35 cellular contexts compared by ENCODE assay signal in genomic region chr7:158546626-158547025, GRCh38. TPM values are rescaled to one million over a fixed set of nuclear protein-coding genes. Genes with fewer than 3 reads are reported as not detected.
"Had no signal": no experiment of that assay in that cellular context is flagged by ENCODE, and none has a peak within 500 bp of the region (broad histone marks: within the 10 kb centered on the region; RNA-seq: fewer than 3 reads in every experiment).

No MANE protein-coding gene starts in this region.

- H3K36me3 Mint-ChIP-seq: activated CD8-positive, alpha-beta memory T cell treated with anti-CD3 and anti-CD28 coated beads, Interleukin-2, amount 10 ng/mL, durations not matched to agents 7 days and 5 days; activated naive CD4-positive, alpha-beta T cell treated with anti-CD3 and anti-CD28 coated beads, Interleukin-2, amount 10 ng/mL, durations not matched to agents 7 days and 5 days; activated naive CD4-positive, alpha-beta T cell treated with anti-CD3 and anti-CD28 coated beads, Interleukin-2, amount 50 U/mL, for 72 hours; activated naive CD8-positive, alpha-beta T cell treated with anti-CD3 and anti-CD28 coated beads, Interleukin-2, amount 10 ng/mL, durations not matched to agents 7 days and 5 days; T-cell had no signal

- H3K27me3 Mint-ChIP-seq: activated B cell treated with CpG ODN at 0.5 μM for 24 hours; activated CD8-positive, alpha-beta memory T cell treated with anti-CD3 and anti-CD28 coated beads, Interleukin-2, amount 10 ng/mL, durations not matched to agents 7 days and 5 days; activated naive CD8-positive, alpha-beta T cell treated with anti-CD3 and anti-CD28 coated beads, Interleukin-2, amount 10 ng/mL, durations not matched to agents 7 days and 5 days; central memory CD8-positive, alpha-beta T cell had no signal

- H3K27ac ChIP-seq: ascending aorta, brain microvascular endothelial cell, esophagus squamous epithelium, gastroesophageal sphincter, heart right ventricle, WERI-Rb-1 had no signal

- H3K27ac Mint-ChIP-seq: activated B cell treated with CpG ODN at 0.5 μM for 24 hours; activated CD8-positive, alpha-beta memory T cell treated with anti-CD3 and anti-CD28 coated beads, Interleukin-2, amount 10 ng/mL, durations not matched to agents 7 days and 5 days; activated CD8-positive, alpha-beta T cell treated with anti-CD3 and anti-CD28 coated beads, Interleukin-2, amount 10 ng/mL, durations not matched to agents 7 days and 5 days; activated naive CD4-positive, alpha-beta T cell treated with anti-CD3 and anti-CD28 coated beads, Interleukin-2, amount 10 ng/mL, durations not matched to agents 7 days and 5 days; activated naive CD4-positive, alpha-beta T cell treated with anti-CD3 and anti-CD28 coated beads, Interleukin-2, amount 50 U/mL, for 72 hours; activated naive CD8-positive, alpha-beta T cell treated with anti-CD3 and anti-CD28 coated beads, Interleukin-2, amount 10 ng/mL, durations not matched to agents 7 days and 5 days; effector memory CD8-positive, alpha-beta T cell; T-cell; T-helper 1 cell treated with Interleukin-12 subunit alpha and Interleukin-12 subunit beta and Interleukin-4 antibody, amounts not matched to agents 30 μg/mL and 1 μg/mL, for 36 hours; T-helper 2 cell treated with Interferon-gamma antibody and Interleukin-4, amounts not matched to agents 5 μg/mL and 100 μg/mL, for 36 hours had no signal

- H3K4me1 Mint-ChIP-seq: activated CD8-positive, alpha-beta memory T cell treated with anti-CD3 and anti-CD28 coated beads, Interleukin-2, amount 10 ng/mL, durations not matched to agents 7 days and 5 days; activated naive CD4-positive, alpha-beta T cell treated with anti-CD3 and anti-CD28 coated beads, Interleukin-2, amount 10 ng/mL, durations not matched to agents 7 days and 5 days; activated naive CD8-positive, alpha-beta T cell treated with anti-CD3 and anti-CD28 coated beads, Interleukin-2, amount 10 ng/mL, durations not matched to agents 7 days and 5 days; central memory CD8-positive, alpha-beta T cell had no signal

- H3K4me3 Mint-ChIP-seq: activated B cell treated with CpG ODN at 0.5 μM for 24 hours; activated CD8-positive, alpha-beta memory T cell treated with anti-CD3 and anti-CD28 coated beads, Interleukin-2, amount 10 ng/mL, durations not matched to agents 7 days and 5 days; activated CD8-positive, alpha-beta T cell treated with anti-CD3 and anti-CD28 coated beads, Interleukin-2, amount 10 ng/mL, durations not matched to agents 7 days and 5 days; activated naive CD4-positive, alpha-beta T cell treated with anti-CD3 and anti-CD28 coated beads, Interleukin-2, amount 10 ng/mL, durations not matched to agents 7 days and 5 days; activated naive CD8-positive, alpha-beta T cell treated with anti-CD3 and anti-CD28 coated beads, Interleukin-2, amount 10 ng/mL, durations not matched to agents 7 days and 5 days; central memory CD8-positive, alpha-beta T cell; effector memory CD8-positive, alpha-beta T cell; T-cell; T-helper 1 cell treated with Interleukin-12 subunit alpha and Interleukin-12 subunit beta and Interleukin-4 antibody, amounts not matched to agents 30 μg/mL and 1 μg/mL, for 36 hours; T-helper 2 cell treated with Interferon-gamma antibody and Interleukin-4, amounts not matched to agents 5 μg/mL and 100 μg/mL, for 36 hours had no signal

- H3K4me1 ChIP-seq: ascending aorta had no signal

- H3K9me3 Mint-ChIP-seq: activated B cell treated with CpG ODN at 0.5 μM for 24 hours; activated naive CD4-positive, alpha-beta T cell treated with anti-CD3 and anti-CD28 coated beads, Interleukin-2, amount 10 ng/mL, durations not matched to agents 7 days and 5 days; activated naive CD4-positive, alpha-beta T cell treated with anti-CD3 and anti-CD28 coated beads, Interleukin-2, amount 50 U/mL, for 72 hours; activated naive CD8-positive, alpha-beta T cell treated with anti-CD3 and anti-CD28 coated beads, Interleukin-2, amount 10 ng/mL, durations not matched to agents 7 days and 5 days; central memory CD8-positive, alpha-beta T cell; effector memory CD8-positive, alpha-beta T cell; T-cell; T-helper 1 cell treated with Interleukin-12 subunit alpha and Interleukin-12 subunit beta and Interleukin-4 antibody, amounts not matched to agents 30 μg/mL and 1 μg/mL, for 36 hours; T-helper 2 cell treated with Interferon-gamma antibody and Interleukin-4, amounts not matched to agents 5 μg/mL and 100 μg/mL, for 36 hours had no signal

- DNase-seq: activated B cell treated with CpG ODN at 0.5 μM for 24 hours; activated CD4-positive, alpha-beta T cell treated with anti-CD3 and anti-CD28 coated beads for 48 hours; activated CD4-positive, alpha-beta T cell treated with anti-CD3 and anti-CD28 coated beads, Interleukin-2, amount 50 U/mL, for 1 hour; activated CD4-positive, alpha-beta T cell treated with anti-CD3 and anti-CD28 coated beads, Interleukin-2, amount 50 U/mL, for 48 hours; activated CD8-positive, alpha-beta memory T cell treated with anti-CD3 and anti-CD28 coated beads, Interleukin-2, amount 10 ng/mL, durations not matched to agents 7 days and 5 days; activated CD8-positive, alpha-beta memory T cell treated with anti-CD3 and anti-CD28 coated beads, Interleukin-2, amount 50 U/mL, for 4 hours; activated CD8-positive, alpha-beta T cell treated with anti-CD3 and anti-CD28 coated beads, Interleukin-2, amount 10 ng/mL, durations not matched to agents 7 days and 5 days; activated gamma-delta T cell; activated naive CD4-positive, alpha-beta T cell; activated naive CD4-positive, alpha-beta T cell treated with anti-CD3 and anti-CD28 coated beads, Interleukin-2, amount 10 ng/mL, durations not matched to agents 7 days and 5 days; activated naive CD8-positive, alpha-beta T cell treated with anti-CD3 and anti-CD28 coated beads, Interleukin-2, amount 10 ng/mL, durations not matched to agents 7 days and 5 days; activated T-cell treated with anti-CD3 and anti-CD28 coated beads, Interleukin-2, amount 50 U/mL, for 1 hour; activated T-cell treated with anti-CD3 and anti-CD28 coated beads, Interleukin-2, amount 50 U/mL, for 48 hours; brain microvascular endothelial cell; cortex of kidney; dermis blood vessel endothelial cell; effector CD4-positive, alpha-beta T cell; effector memory CD8-positive, alpha-beta T cell; erythroblast; esophagus squamous epithelium; foreskin melanocyte; heart right ventricle; T-cell; T1000; WERI-Rb-1 had no signal

- H3K36me3 ChIP-seq: ascending aorta, brain microvascular endothelial cell, esophagus squamous epithelium, gastroesophageal sphincter, heart right ventricle, WERI-Rb-1 had no signal

- H3K27me3 ChIP-seq: ascending aorta, brain microvascular endothelial cell had no signal

- H3K4me3 ChIP-seq: ascending aorta, esophagus squamous epithelium, gastroesophageal sphincter, heart right ventricle had no signal

- H3K9me3 ChIP-seq: ascending aorta, esophagus squamous epithelium, gastroesophageal sphincter, heart right ventricle had no signal

- FAIRE-seq: bronchial epithelial cell, colon had no signal

- ATAC-seq: activated CD4-positive, CD25-positive, alpha-beta regulatory T cell treated with anti-CD3 and anti-CD28 coated beads, Interleukin-2, amount 50 U/mL, for 24 hours; activated CD8-positive, alpha-beta memory T cell treated with anti-CD3 and anti-CD28 coated beads, Interleukin-2, amount 10 ng/mL, durations not matched to agents 7 days and 5 days; activated CD8-positive, alpha-beta T cell treated with anti-CD3 and anti-CD28 coated beads, Interleukin-2, amount 10 ng/mL, durations not matched to agents 7 days and 5 days; activated naive CD4-positive, alpha-beta T cell treated with anti-CD3 and anti-CD28 coated beads, Interleukin-2, amount 50 U/mL, for 72 hours; effector memory CD8-positive, alpha-beta T cell; gastroesophageal sphincter; T-cell had no signal

RNA-seq across cellular contexts. Expression of gene PTPRN2, which starts 41.0 kb away (rescaled TPM):
- total RNA-seq: fibroblast of villous mesenchyme had no signal
